ENCODE assay signal across 8 cellular contexts in genomic region chr7:20330797-20331230, GRCh38. TPM values are rescaled to one million over a fixed set of nuclear protein-coding genes. Genes with fewer than 3 reads are reported as not detected.
DNase-seq lines count a peak whose midpoint lies in the region; ATAC-seq and TF ChIP-seq lines count a peak whose summit lies in the region.

TSS of gene ITGB8 (plus strand) at chr7:20330900. CDS start at chr7:20331807, 907 bp downstream.

- peaks cover 4% of the 10 kb centered on the region for H3F3A ChIP-seq in GM23338 (replicated peaks; ENCODE audit: low read depth)

- H3K4me1 Mint-ChIP-seq in activated CD4-positive, alpha-beta T cell treated with anti-CD3 and anti-CD28 coated beads, Interleukin-2, amount 10 ng/mL, durations not matched to agents 24 days and 14 days = peaks cover 18% of the 10 kb centered on the region
- peaks cover 6% of the 10 kb centered on the region for H3K4me1 Mint-ChIP-seq in GM23338

- peaks cover 9% of the 10 kb centered on the region; the same call in 1 of the 2 replicates for H3K4me1 ChIP-seq in GM23338 (ENCODE audit: insufficient read depth)
- H3K4me1 ChIP-seq in Karpas-422 (ENCODE audit: low read length) = peaks cover 37% of the 10 kb centered on the region
- H3K4me1 ChIP-seq in left ventricle myocardium inferior = peaks cover 31% of the 10 kb centered on the region
- H3K4me1 ChIP-seq in rectal smooth muscle tissue (ENCODE audit: control insufficient read depth, insufficient read depth, low read length) = peaks cover 6% of the 10 kb centered on the region

- TF ChIP-seq CTCF in GM23338 (conservative IDR thresholded peaks at IDR 0.05; ENCODE audit: low read depth in 2 of 2) (no peak), left ventricle myocardium inferior (IDR thresholded peaks at IDR 0.05; ENCODE audit: borderline replicate concordance) (no peak)

- H3K36me3 ChIP-seq in GM23338 (ENCODE audit: insufficient read depth) (no peaks in the 10 kb centered on the region), Karpas-422 (ENCODE audit: insufficient read depth, low read length) (no peaks in the 10 kb centered on the region), left ventricle myocardium inferior (no peaks in the 10 kb centered on the region), rectal smooth muscle tissue (ENCODE audit: control insufficient read depth, insufficient read depth, low read length) (no peaks in the 10 kb centered on the region)

- ATAC-seq in GM23338 = peak; percentile 46
- ATAC-seq in activated naive CD4-positive, alpha-beta T cell treated with anti-CD3 and anti-CD28 coated beads, Interleukin-2, amount 50 U/mL, for 72 hours = peak; percentile 17 to 48

- H3K9me3 Mint-ChIP-seq in activated CD4-positive, alpha-beta T cell treated with anti-CD3 and anti-CD28 coated beads, Interleukin-2, amount 10 ng/mL, durations not matched to agents 24 days and 14 days = no peaks in the 10 kb centered on the region
- no peaks in the 10 kb centered on the region for H3K9me3 Mint-ChIP-seq in GM23338
- H3K9me3 Mint-ChIP-seq in activated naive CD4-positive, alpha-beta T cell treated with anti-CD3 and anti-CD28 coated beads, Interleukin-2, amount 50 U/mL, for 72 hours = no peaks in the 10 kb centered on the region

- peak within 1 kb of the TSS; percentile 92 for H3K4me2 ChIP-seq in GM23338
- peak within 1 kb of the TSS; percentile 94 for H3K4me2 ChIP-seq in Karpas-422 (ENCODE audit: low read depth, low read length, poor library complexity, severe bottlenecking)

- H3K27ac ChIP-seq in GM23338 (ENCODE audit: low read depth) (no peak within 1 kb of the TSS), Karpas-422 (ENCODE audit: low read length) (no peak within 1 kb of the TSS), left ventricle myocardium inferior (replicated peaks) (peak within 1 kb of the TSS; percentile 87), rectal smooth muscle tissue (ENCODE audit: low read depth, low read length) (peak within 1 kb of the TSS; percentile 90)

- H3K9ac ChIP-seq in Karpas-422 (ENCODE audit: low read length) (peak within 1 kb of the TSS; percentile 63), rectal smooth muscle tissue (ENCODE audit: low read length) (peak within 1 kb of the TSS; percentile 85)

- peak within 1 kb of the TSS; percentile 99 for H2AFZ ChIP-seq in GM23338
- peak within 1 kb of the TSS; percentile 96 for H2AFZ ChIP-seq in Karpas-422 (ENCODE audit: low read length)

- H3K27ac Mint-ChIP-seq in activated CD4-positive, alpha-beta T cell treated with anti-CD3 and anti-CD28 coated beads, Interleukin-2, amount 10 ng/mL, durations not matched to agents 24 days and 14 days = peak within 1 kb of the TSS; percentile 80
- H3K27ac Mint-ChIP-seq in GM23338 = peak within 1 kb of the TSS; percentile 98
- peak within 1 kb of the TSS; percentile 27 to 92 for H3K27ac Mint-ChIP-seq in activated naive CD4-positive, alpha-beta T cell treated with anti-CD3 and anti-CD28 coated beads, Interleukin-2, amount 50 U/mL, for 72 hours

- DNase-seq in activated CD4-positive, alpha-beta T cell treated with anti-CD3 and anti-CD28 coated beads, Interleukin-2, amount 10 ng/mL, durations not matched to agents 24 days and 14 days = peak; percentile 60
- no peak for DNase-seq in activated CD4-positive, alpha-beta T cell treated with anti-CD3 and anti-CD28 coated beads, Interleukin-2, amount 50 U/mL, for 48 hours
- no peak for DNase-seq in GM23338 (ENCODE audit: low spot score)
- peak; percentile 52 for DNase-seq in Karpas-422
- DNase-seq in activated naive CD4-positive, alpha-beta T cell treated with anti-CD3 and anti-CD28 coated beads, Interleukin-2, amount 50 U/mL, for 72 hours (ENCODE audit: low spot score in 2 of 2) = peak in 1 of 2 donors; percentile 14
- DNase-seq in left ventricle myocardium inferior = peak; percentile 31
- no peak for DNase-seq in GF-D8 (lab: John Stamatoyannopoulos, UW)

- H3K79me2 ChIP-seq in GM23338 (replicated peaks; ENCODE audit: insufficient read depth) (no peaks in the 10 kb centered on the region), Karpas-422 (ENCODE audit: low read length) (no peaks in the 10 kb centered on the region)

- H3K4me3 Mint-ChIP-seq in activated CD4-positive, alpha-beta T cell treated with anti-CD3 and anti-CD28 coated beads, Interleukin-2, amount 10 ng/mL, durations not matched to agents 24 days and 14 days = peak within 1 kb of the TSS; percentile 87
- H3K4me3 Mint-ChIP-seq in GM23338 = peak within 1 kb of the TSS; percentile 95

- no peaks in the 10 kb centered on the region for H3K9me2 ChIP-seq in GM23338 (ENCODE audit: insufficient read depth)
- no peaks in the 10 kb centered on the region for H3K9me2 ChIP-seq in Karpas-422 (replicated peaks; ENCODE audit: insufficient read depth, low read length)

- H3K36me3 Mint-ChIP-seq in activated CD4-positive, alpha-beta T cell treated with anti-CD3 and anti-CD28 coated beads, Interleukin-2, amount 10 ng/mL, durations not matched to agents 24 days and 14 days (ENCODE audit: low read depth) = no peaks in the 10 kb centered on the region
- no peaks in the 10 kb centered on the region for H3K36me3 Mint-ChIP-seq in GM23338 (ENCODE audit: low read depth)
- H3K36me3 Mint-ChIP-seq in activated naive CD4-positive, alpha-beta T cell treated with anti-CD3 and anti-CD28 coated beads, Interleukin-2, amount 50 U/mL, for 72 hours = peaks cover 0 to 10% of the 10 kb centered on the region in 2 donors

- H3K9me3 ChIP-seq in Karpas-422 (ENCODE audit: low read length) (no peaks in the 10 kb centered on the region), left ventricle myocardium inferior (replicated peaks) (no peaks in the 10 kb centered on the region)

- H3K4me3 ChIP-seq in GM23338 (peak within 1 kb of the TSS; percentile 87), Karpas-422 (ENCODE audit: low read length) (peak within 1 kb of the TSS; percentile 76), left ventricle myocardium inferior (peak within 1 kb of the TSS; percentile 73), rectal smooth muscle tissue (ENCODE audit: low read length) (peak within 1 kb of the TSS; percentile 95)

- H3K27me3 ChIP-seq in GM23338 (ENCODE audit: insufficient read depth) (peaks cover 35% of the 10 kb centered on the region), Karpas-422 (ENCODE audit: low read length) (no peaks in the 10 kb centered on the region), left ventricle myocardium inferior (ENCODE audit: low read depth) (peaks cover 39% of the 10 kb centered on the region), rectal smooth muscle tissue (ENCODE audit: control insufficient read depth, insufficient read depth, low read length) (no peaks in the 10 kb centered on the region)

- H4K20me1 ChIP-seq in GM23338 (replicated peaks; ENCODE audit: insufficient read depth) (no peaks in the 10 kb centered on the region), Karpas-422 (ENCODE audit: insufficient read depth, low read depth, low read length) (no peaks in the 10 kb centered on the region)

- peaks cover 68% of the 10 kb centered on the region for H3K27me3 Mint-ChIP-seq in activated CD4-positive, alpha-beta T cell treated with anti-CD3 and anti-CD28 coated beads, Interleukin-2, amount 10 ng/mL, durations not matched to agents 24 days and 14 days
- H3K27me3 Mint-ChIP-seq in GM23338 (ENCODE audit: insufficient read depth, low read depth, poor library complexity) = peaks cover 18% of the 10 kb centered on the region

- intact Hi-C loops in activated CD4-positive, alpha-beta T cell treated with anti-CD3 and anti-CD28 coated beads, Interleukin-2, amount 10 ng/mL, durations not matched to agents 24 days and 14 days (cut with micrococcal nuclease) = loop anchor here (5.0 kb wide), 1 partner anchor 49 kb away; no protein-coding TSS in a partner anchor
- intact Hi-C loops in left ventricle myocardium inferior (cut with micrococcal nuclease) = no loop called here

TF ChIP-seq in GM23338, 12 proteins besides CTCF, POLR2A, EP300 and RAD21:
- TF ChIP-seq ZNF114 (CRISPR knock-in tag; IDR thresholded peaks at IDR 0.05) (no peak), NANOG (IDR thresholded peaks at IDR 0.05; ENCODE audit: borderline replicate concordance) (no peak), CREB1 (CRISPR knock-in tag; IDR thresholded peaks at IDR 0.05; ENCODE audit: low read depth) (no peak), EZH2 (IDR thresholded peaks at IDR 0.05; ENCODE audit: low read depth, unreplicated experiment) (no peak), JUNB (IDR thresholded peaks at IDR 0.05; ENCODE audit: unreplicated experiment) (no peak), EZH2phosphoT487 (IDR thresholded peaks at IDR 0.05; ENCODE audit: unreplicated experiment) (no peak), STAT1 (IDR thresholded peaks at IDR 0.05; ENCODE audit: unreplicated experiment) (no peak), ETS1 (IDR thresholded peaks at IDR 0.05) (no peak)

RNA-seq across cellular contexts. Expression of gene ITGB8, which starts in this region (rescaled TPM):
- total RNA-seq in activated CD4-positive, alpha-beta T cell treated with anti-CD3 and anti-CD28 coated beads, Interleukin-2, amount 10 ng/mL, durations not matched to agents 24 days and 14 days = not detected in 2 replicates
- 3.0 and 3.5 TPM in 2 replicates for total RNA-seq in GM23338 (2014; rRNA removed; shearing (Covaris generic))
- polyA plus RNA-seq in GM23338 (2016; fragmentation: Nextera tagmentation; extraction: Ambion mirVana) = 0.71 and 0.77 TPM in 2 replicates
- total RNA-seq in Karpas-422 (2014; rRNA removed; shearing (Covaris generic); ENCODE audit: low replicate concordance) = 0.04 and 0.07 TPM in 2 replicates
- under 1 TPM in 1 of 2 donors, not detected in 1; 0.02 TPM for total RNA-seq in activated naive CD4-positive, alpha-beta T cell treated with anti-CD3 and anti-CD28 coated beads, Interleukin-2, amount 50 U/mL, for 72 hours
- total RNA-seq in left ventricle myocardium inferior = 1.5 TPM

Comparison
In these comparisons a context has a peak if more than half of its experiments do, and no peak if none do; other contexts are left out.
1. Peak in DNase-seq in activated CD4-positive, alpha-beta T cell treated with anti-CD3 and anti-CD28 coated beads, Interleukin-2, amount 10 ng/mL, durations not matched to agents 24 days and 14 days; RNA of the gene not detected or under 1 TPM.
2. Peak in DNase-seq, H3K4me3 ChIP-seq, H3K9ac ChIP-seq and H3K4me2 ChIP-seq in Karpas-422; RNA of the gene not detected or under 1 TPM.
3. Peak in ATAC-seq in activated naive CD4-positive, alpha-beta T cell treated with anti-CD3 and anti-CD28 coated beads, Interleukin-2, amount 50 U/mL, for 72 hours; RNA of the gene not detected or under 1 TPM.
4. H3K27ac ChIP-seq: peak in left ventricle myocardium inferior (single experiment) and rectal smooth muscle tissue (single experiment); none in GM23338 (single experiment) and Karpas-422 (single experiment).
5. Peak in every context shown above with its lines, with median percentiles within 50 percentile points of each other: H3K27ac Mint-ChIP-seq and H3K4me3 ChIP-seq.